In the genomic region with DNA sequence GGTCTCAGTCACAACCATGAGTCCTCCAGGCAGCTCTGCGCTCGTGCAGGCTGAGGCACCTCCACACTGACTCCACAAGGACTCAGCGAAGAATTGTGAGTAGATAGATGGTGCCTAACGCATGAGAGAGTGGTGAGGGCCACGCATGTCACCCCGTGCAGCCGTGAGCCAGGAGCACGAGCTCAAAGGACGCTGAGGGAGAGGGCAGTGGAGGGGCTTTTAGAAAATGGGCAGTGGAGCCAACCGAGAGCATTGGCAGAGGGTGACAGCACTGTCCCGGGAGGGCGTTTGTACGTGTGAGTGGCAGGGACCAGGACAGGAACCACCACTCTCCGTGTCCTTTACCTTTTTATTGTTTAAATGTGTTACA, we compare ENCODE assay signal across 25 cellular contexts.
"Had no signal": no experiment of that assay in that cellular context is flagged by ENCODE, and none has a peak within 500 bp of the region (broad histone marks: within the 10 kb centered on the region; RNA-seq: fewer than 3 reads in every experiment).

No MANE protein-coding gene starts in this region.

- H3K4me1 ChIP-seq: left ventricle myocardium inferior, parathyroid adenoma, prostate gland, stomach, transverse colon, upper lobe of left lung, uterus had no signal

- H3K27me3 ChIP-seq: transverse colon, upper lobe of left lung, uterus had no signal

- DNase-seq: islet precursor cell; left ventricle myocardium inferior; mesendoderm; naive B cell; natural killer cell; nephron progenitor cell; nucleus accumbens; retina; right cardiac atrium; stimulated activated CD4-positive, alpha-beta T cell treated with anti-CD3 and anti-CD28 coated beads, Interleukin-12 subunit alpha, Interleukin-12 subunit beta, amount 100 ng/mL, for 4 hours; stimulated activated CD4-positive, alpha-beta T cell treated with anti-CD3 and anti-CD28 coated beads, Interleukin-15, amount 100 ng/mL, for 24 hours; stimulated activated CD4-positive, alpha-beta T cell treated with anti-CD3 and anti-CD28 coated beads, Interleukin-2, amount 100 ng/mL, for 24 hours; stimulated activated CD4-positive, alpha-beta T cell treated with anti-CD3 and anti-CD28 coated beads, Interleukin-4, amount 100 ng/mL, for 1 hour; stimulated activated naive B cell treated with anti-CD40 and anti-IgM and Interleukin-4, amounts not matched to agents 10 μg/mL and 1 μg/mL and 100 μg/mL, for 72 hours; stimulated activated naive CD8-positive, alpha-beta T cell treated with anti-CD3 and anti-CD28 coated beads, Interleukin-15, Interleukin-2, amounts not matched to agents 100 U/mL and 50 U/mL, for 24 hours; stomach; transverse colon; uterus had no signal

- H3K4me3 ChIP-seq: left ventricle myocardium inferior, lung, prostate gland, skin epidermis, stomach, thoracic aorta, transverse colon, upper lobe of left lung, uterus had no signal

- H2AFZ ChIP-seq: parathyroid adenoma had no signal

- H3K9ac ChIP-seq: parathyroid adenoma had no signal

- ATAC-seq: natural killer cell; right cardiac atrium; sciatic nerve; stimulated activated naive B cell treated with anti-CD40 and anti-IgM and Interleukin-4, amounts not matched to agents 10 μg/mL and 1 μg/mL and 100 μg/mL, for 72 hours; stimulated activated naive CD8-positive, alpha-beta T cell treated with anti-CD3 and anti-CD28 coated beads, Interleukin-15, Interleukin-2, amounts not matched to agents 100 U/mL and 50 U/mL, for 24 hours had no signal

- H3K9me3 ChIP-seq: left ventricle myocardium inferior, prostate gland, stomach, thoracic aorta, transverse colon, upper lobe of left lung, uterus had no signal

- H3K36me3 ChIP-seq: left ventricle myocardium inferior, prostate gland, stomach, thoracic aorta, transverse colon, upper lobe of left lung, uterus had no signal

- H3K27ac ChIP-seq: left ventricle myocardium inferior, parathyroid adenoma, prostate gland, skin epidermis, stomach, thoracic aorta, transverse colon, upper lobe of left lung, uterus had no signal
